In genomic region chr21:44450999-44451398, GRCh38 we compare ENCODE assay signal across 19 cellular contexts. TPM values are rescaled to one million over a fixed set of nuclear protein-coding genes. Genes with fewer than 3 reads are reported as not detected.
DNase-seq lines count a peak whose midpoint lies in the region; ATAC-seq and TF ChIP-seq lines count a peak whose summit lies in the region.
"Had no signal": no experiment of that assay in that cellular context is flagged by ENCODE, and none has a peak within 500 bp of the region (broad histone marks: within the 10 kb centered on the region; RNA-seq: fewer than 3 reads in every experiment).

No MANE protein-coding gene starts in this region.

- H3K27ac Mint-ChIP-seq in activated T-cell treated with anti-CD3 and anti-CD28 coated beads, Interleukin-2, amount 50 U/mL, for 24 hours = no peak overlapping the region
- no peak overlapping the region for H3K27ac Mint-ChIP-seq in activated B cell treated with CpG ODN at 0.5 μM for 24 hours
- H3K27ac Mint-ChIP-seq in stimulated activated naive B cell treated with anti-CD40 and anti-IgM and Interleukin-4, amounts not matched to agents 10 μg/mL and 1 μg/mL and 100 μg/mL, for 72 hours = peak overlapping the region; percentile 28
- H3K27ac Mint-ChIP-seq: B cell, CD14-positive monocyte had no signal

- no peaks in the 10 kb centered on the region for H3K36me3 Mint-ChIP-seq in activated T-cell treated with anti-CD3 and anti-CD28 coated beads, Interleukin-2, amount 50 U/mL, for 24 hours (ENCODE audit: low read depth)
- no peaks in the 10 kb centered on the region for H3K36me3 Mint-ChIP-seq in activated B cell treated with CpG ODN at 0.5 μM for 24 hours (ENCODE audit: low read depth)
- H3K36me3 Mint-ChIP-seq in stimulated activated naive B cell treated with anti-CD40 and anti-IgM and Interleukin-4, amounts not matched to agents 10 μg/mL and 1 μg/mL and 100 μg/mL, for 72 hours = no peaks in the 10 kb centered on the region
- H3K36me3 Mint-ChIP-seq: CD14-positive monocyte had no signal

- POLR2A ChIA-PET in activated B cell treated with CpG ODN at 0.5 μM for 24 hours (lab: Charles Lee) = no interaction called here

- peaks cover 13% of the 10 kb centered on the region for H3K27me3 Mint-ChIP-seq in activated T-cell treated with anti-CD3 and anti-CD28 coated beads, Interleukin-2, amount 50 U/mL, for 24 hours
- H3K27me3 Mint-ChIP-seq in activated B cell treated with CpG ODN at 0.5 μM for 24 hours = peaks cover 15% of the 10 kb centered on the region
- peaks cover 36 to 46% of the 10 kb centered on the region in 2 donors for H3K27me3 Mint-ChIP-seq in stimulated activated naive B cell treated with anti-CD40 and anti-IgM and Interleukin-4, amounts not matched to agents 10 μg/mL and 1 μg/mL and 100 μg/mL, for 72 hours

- peak; percentile 18 for DNase-seq in activated T-cell treated with anti-CD3 and anti-CD28 coated beads, Interleukin-2, amount 50 U/mL, for 24 hours
- DNase-seq in activated T-cell treated with anti-CD3 and anti-CD28 coated beads for 4 hours = no peak
- peak; percentile 9 for DNase-seq in activated B cell treated with CpG ODN at 0.5 μM for 24 hours
- peak; percentile 76 for DNase-seq in mesenteric fat pad (ENCODE audit: low spot score)
- no peak for DNase-seq in stimulated activated naive B cell treated with anti-CD40 and anti-IgM and Interleukin-4, amounts not matched to agents 10 μg/mL and 1 μg/mL and 100 μg/mL, for 72 hours
- no peak for DNase-seq in globus pallidus (ENCODE audit: low spot score)
- DNase-seq: Calu3, Karpas-422, NCI-H1092, NCI-H1417 treated with DMSO at 0.1 percent for 48 hours, NCI-H1694 treated with DMSO at 0.1 percent for 48 hours, NCI-H2081, NCI-H226, NCI-H510A, SHP77 treated with DMSO at 0.1 percent for 48 hours had no signal

- peaks cover 3% of the 10 kb centered on the region for H3K9me3 Mint-ChIP-seq in activated T-cell treated with anti-CD3 and anti-CD28 coated beads, Interleukin-2, amount 50 U/mL, for 24 hours
- H3K9me3 Mint-ChIP-seq in activated B cell treated with CpG ODN at 0.5 μM for 24 hours = peaks cover 7% of the 10 kb centered on the region
- H3K9me3 Mint-ChIP-seq in stimulated activated naive B cell treated with anti-CD40 and anti-IgM and Interleukin-4, amounts not matched to agents 10 μg/mL and 1 μg/mL and 100 μg/mL, for 72 hours = peaks cover 0 to 6% of the 10 kb centered on the region in 2 donors

- peaks cover 2% of the 10 kb centered on the region for H3K4me1 Mint-ChIP-seq in activated T-cell treated with anti-CD3 and anti-CD28 coated beads, Interleukin-2, amount 50 U/mL, for 24 hours (ENCODE audit: low read depth)
- no peaks in the 10 kb centered on the region for H3K4me1 Mint-ChIP-seq in activated B cell treated with CpG ODN at 0.5 μM for 24 hours
- peaks cover 2 to 7% of the 10 kb centered on the region in 2 donors for H3K4me1 Mint-ChIP-seq in stimulated activated naive B cell treated with anti-CD40 and anti-IgM and Interleukin-4, amounts not matched to agents 10 μg/mL and 1 μg/mL and 100 μg/mL, for 72 hours

- H3K4me3 Mint-ChIP-seq in activated T-cell treated with anti-CD3 and anti-CD28 coated beads, Interleukin-2, amount 50 U/mL, for 24 hours = no peak overlapping the region
- no peak overlapping the region for H3K4me3 Mint-ChIP-seq in activated B cell treated with CpG ODN at 0.5 μM for 24 hours
- H3K4me3 Mint-ChIP-seq in stimulated activated naive B cell treated with anti-CD40 and anti-IgM and Interleukin-4, amounts not matched to agents 10 μg/mL and 1 μg/mL and 100 μg/mL, for 72 hours = no peak overlapping the region
- H3K4me3 Mint-ChIP-seq: B cell, CD14-positive monocyte had no signal

- no peak for TF ChIP-seq CTCF in activated B cell treated with CpG ODN at 0.5 μM for 24 hours (IDR thresholded peaks at IDR 0.05)

- CTCF ChIA-PET in activated B cell treated with CpG ODN at 0.5 μM for 24 hours (lab: Charles Lee) = no interaction called here

- no peak for ATAC-seq in activated B cell treated with CpG ODN at 0.5 μM for 24 hours (ENCODE audit: low read depth)
- ATAC-seq in stimulated activated naive B cell treated with anti-CD40 and anti-IgM and Interleukin-4, amounts not matched to agents 10 μg/mL and 1 μg/mL and 100 μg/mL, for 72 hours (replicated peaks) = no peak
- no peak for ATAC-seq in GM21528 (IDR thresholded peaks at IDR 0.05; ENCODE audit: low FRiP score, unreplicated experiment)
- ATAC-seq: Panc1 had no signal

- intact Hi-C loops in activated B cell treated with CpG ODN at 0.5 μM for 24 hours (cut with micrococcal nuclease) = loop anchor here (10.0 kb wide), 1 partner anchor 146 kb away; the partner anchor contains the start of gene PFKL

RNA-seq across cellular contexts. Expression of gene LRRC3, which starts 4.3 kb away (rescaled TPM):
- total RNA-seq in activated B cell treated with CpG ODN at 0.5 μM for 24 hours = 0.91 and 1.00 TPM in 2 replicates
- 3.8 TPM for total RNA-seq in mesenteric fat pad

Comparison
In these comparisons a context has a peak if more than half of its experiments do, and no peak if none do; other contexts are left out.
1. DNase-seq: peak in activated T-cell treated with anti-CD3 and anti-CD28 coated beads, Interleukin-2, amount 50 U/mL, for 24 hours (single experiment), activated B cell treated with CpG ODN at 0.5 μM for 24 hours (single experiment) and mesenteric fat pad (single experiment); none in activated T-cell treated with anti-CD3 and anti-CD28 coated beads for 4 hours (single experiment), stimulated activated naive B cell treated with anti-CD40 and anti-IgM and Interleukin-4, amounts not matched to agents 10 μg/mL and 1 μg/mL and 100 μg/mL, for 72 hours (single experiment) and globus pallidus (single experiment).